Comparison of ENCODE assay signal across 8 cellular contexts in the genomic region with DNA sequence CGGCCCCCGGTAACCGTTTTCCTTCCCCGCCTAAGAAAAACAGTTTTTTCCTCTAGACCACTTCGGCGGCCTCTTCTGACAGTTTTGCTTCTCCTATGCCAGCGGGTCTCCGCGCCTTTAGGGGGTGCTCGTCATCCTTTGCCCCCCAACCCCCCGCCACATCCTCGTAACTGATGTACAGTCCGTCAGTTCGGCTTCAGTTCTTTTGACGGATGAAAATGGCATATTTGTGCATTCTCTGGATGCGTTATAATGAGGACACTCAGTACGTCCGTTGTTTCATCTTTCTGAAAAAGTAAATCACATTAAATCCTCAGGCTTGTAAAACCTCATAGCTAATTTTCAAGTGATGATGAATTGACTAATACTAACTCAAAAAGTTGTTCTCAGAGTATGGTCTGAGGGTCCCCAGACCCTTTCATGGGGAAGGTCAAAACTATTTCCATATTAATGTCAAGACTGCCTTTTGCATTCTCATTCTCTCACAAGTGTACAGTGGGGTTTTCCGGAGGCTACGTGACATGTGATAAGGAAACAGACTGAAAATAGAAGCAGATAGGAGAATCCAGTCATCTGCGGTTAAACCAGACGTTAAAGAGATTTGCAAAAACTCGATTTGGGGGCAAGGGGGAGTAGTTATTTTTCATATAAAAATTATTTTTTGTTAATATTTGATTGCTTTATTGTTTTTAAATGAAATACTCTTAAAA. TPM values are rescaled to one million over a fixed set of nuclear protein-coding genes. Genes with fewer than 3 reads are reported as not detected.
A peak's percentile ranks its signal among the peaks of the same experiment; 100 is the strongest.
DNase-seq lines count a peak whose midpoint lies in the region; ATAC-seq and TF ChIP-seq lines count a peak whose summit lies in the region.

No MANE protein-coding gene starts in this region.

- H3K36me3 ChIP-seq in lower lobe of right lung = peaks cover 6% of the 10 kb centered on the region

- peak; percentile 83 for DNase-seq in DMS53 (lab: John Stamatoyannopoulos, UW)
- peak; percentile 72 for DNase-seq in choroid plexus epithelial cell (ENCODE audit: low read depth)
- DNase-seq in lower lobe of right lung = no peak
- peak; percentile 53 for DNase-seq in stimulated activated naive CD8-positive, alpha-beta T cell treated with anti-CD3 and anti-CD28 coated beads, Interleukin-15, Interleukin-2, amounts not matched to agents 100 U/mL and 50 U/mL, for 24 hours
- no peak for DNase-seq in COR-L47 (lab: John Stamatoyannopoulos, UW)

- no peaks in the 10 kb centered on the region for H3K9me3 ChIP-seq in lower lobe of right lung

- H3K4me3 Mint-ChIP-seq in T-helper 1 cell treated with Interleukin-12 subunit alpha and Interleukin-12 subunit beta and Interleukin-4 antibody, amounts not matched to agents 30 μg/mL and 1 μg/mL, for 36 hours = peak overlapping the region; percentile 99

- no peaks in the 10 kb centered on the region for H3K9me3 Mint-ChIP-seq in T-helper 1 cell treated with Interleukin-12 subunit alpha and Interleukin-12 subunit beta and Interleukin-4 antibody, amounts not matched to agents 30 μg/mL and 1 μg/mL, for 36 hours

- peaks cover 18% of the 10 kb centered on the region for H3K36me3 Mint-ChIP-seq in T-helper 1 cell treated with Interleukin-12 subunit alpha and Interleukin-12 subunit beta and Interleukin-4 antibody, amounts not matched to agents 30 μg/mL and 1 μg/mL, for 36 hours (ENCODE audit: low read depth)

- intact Hi-C loops in lower lobe of right lung (cut with DNase I) = no loop called here

- peaks cover 38% of the 10 kb centered on the region for H3K4me1 Mint-ChIP-seq in T-helper 1 cell treated with Interleukin-12 subunit alpha and Interleukin-12 subunit beta and Interleukin-4 antibody, amounts not matched to agents 30 μg/mL and 1 μg/mL, for 36 hours (ENCODE audit: low read depth)

- H3K27me3 ChIP-seq in lower lobe of right lung (ENCODE audit: low read depth) = no peaks in the 10 kb centered on the region

- peak overlapping the region; percentile 98 for H3K27ac ChIP-seq in lower lobe of right lung

- ATAC-seq in GM19351 (IDR thresholded peaks at IDR 0.05; ENCODE audit: unreplicated experiment) (peak; percentile 22), HG03442 (IDR thresholded peaks at IDR 0.05; ENCODE audit: unreplicated experiment) (peak; percentile 14), lower lobe of right lung (peak; percentile 2 to 3)
- peak; percentile 17 for ATAC-seq in stimulated activated naive CD8-positive, alpha-beta T cell treated with anti-CD3 and anti-CD28 coated beads, Interleukin-15, Interleukin-2, amounts not matched to agents 100 U/mL and 50 U/mL, for 24 hours

- no peaks in the 10 kb centered on the region for H3K27me3 Mint-ChIP-seq in T-helper 1 cell treated with Interleukin-12 subunit alpha and Interleukin-12 subunit beta and Interleukin-4 antibody, amounts not matched to agents 30 μg/mL and 1 μg/mL, for 36 hours (ENCODE audit: low read depth)

- TF ChIP-seq CTCF in choroid plexus epithelial cell (conservative IDR thresholded peaks at IDR 0.05; ENCODE audit: low read depth, low read length) (peak; percentile 54), lower lobe of right lung (IDR thresholded peaks at IDR 0.05) (peak; percentile 25)

- H3K27ac Mint-ChIP-seq in T-helper 1 cell treated with Interleukin-12 subunit alpha and Interleukin-12 subunit beta and Interleukin-4 antibody, amounts not matched to agents 30 μg/mL and 1 μg/mL, for 36 hours = peak overlapping the region; percentile 100

- H3K4me3 ChIP-seq in choroid plexus epithelial cell (ENCODE audit: low read depth, low read length) = peak overlapping the region; percentile 96
- H3K4me3 ChIP-seq in lower lobe of right lung = peak overlapping the region; percentile 92

- peaks cover 42% of the 10 kb centered on the region for H3K4me1 ChIP-seq in lower lobe of right lung

RNA-seq across cellular contexts. Expression of a gene that starts 0.8 kb away (rescaled TPM):
- 429 TPM for total RNA-seq in lower lobe of right lung

RNA-seq across cellular contexts. Expression of a gene that starts 53.7 kb away (rescaled TPM):
- total RNA-seq in lower lobe of right lung = 12.2 TPM

Comparison
In these comparisons a context has a peak if more than half of its experiments do, and no peak if none do; other contexts are left out.
1. DNase-seq: peak in DMS53 (single experiment), choroid plexus epithelial cell (single experiment) and stimulated activated naive CD8-positive, alpha-beta T cell treated with anti-CD3 and anti-CD28 coated beads, Interleukin-15, Interleukin-2, amounts not matched to agents 100 U/mL and 50 U/mL, for 24 hours (single experiment); none in lower lobe of right lung (single experiment) and COR-L47 (single experiment).
2. Peak in every context shown above with its lines, with median percentiles within 50 percentile points of each other: ATAC-seq.